Comparison of ENCODE assay signal across 8 cellular contexts in the genomic region with DNA sequence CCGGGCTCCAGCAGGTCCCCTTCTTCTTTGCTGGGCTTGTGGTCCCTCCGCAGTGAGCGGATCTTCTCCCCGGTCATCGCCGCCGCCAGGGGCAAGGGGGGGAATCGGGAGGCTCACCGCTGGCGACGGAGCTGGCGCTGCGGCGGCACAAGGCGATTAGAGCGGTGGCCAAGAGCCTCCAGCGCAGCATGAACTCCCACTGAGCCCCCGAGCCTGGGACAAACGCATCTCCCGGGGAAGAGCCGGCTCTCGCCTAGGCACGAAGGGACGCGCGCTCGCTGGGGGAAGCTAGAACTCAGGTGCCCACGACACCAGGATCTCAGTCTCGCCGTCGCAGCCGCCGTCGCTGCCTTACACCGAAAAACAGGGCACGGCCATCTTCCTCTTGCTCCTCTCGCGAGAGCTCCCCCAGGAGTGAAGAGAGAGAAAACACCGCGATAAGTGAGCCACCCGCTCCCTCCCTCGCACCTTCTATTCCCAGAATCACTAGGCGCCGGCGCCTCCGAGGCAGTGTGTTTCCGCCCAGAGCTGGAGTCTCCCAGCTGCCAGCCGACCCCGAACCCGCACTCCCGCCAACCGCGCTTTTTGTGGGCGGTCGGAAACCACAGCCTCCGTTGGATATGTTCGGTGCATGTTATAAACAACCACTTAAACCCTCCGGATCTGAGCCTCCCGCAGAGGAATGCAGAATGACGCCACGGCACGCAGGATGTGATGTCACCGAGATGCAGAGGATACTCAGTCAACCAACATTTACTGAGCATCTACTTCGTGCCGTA. TPM values are rescaled to one million over a fixed set of nuclear protein-coding genes. Genes with fewer than 3 reads are reported as not detected.
DNase-seq lines count a peak whose midpoint lies in the region; ATAC-seq, FAIRE-seq and TF ChIP-seq lines count a peak whose summit lies in the region.

A gene with protein sequence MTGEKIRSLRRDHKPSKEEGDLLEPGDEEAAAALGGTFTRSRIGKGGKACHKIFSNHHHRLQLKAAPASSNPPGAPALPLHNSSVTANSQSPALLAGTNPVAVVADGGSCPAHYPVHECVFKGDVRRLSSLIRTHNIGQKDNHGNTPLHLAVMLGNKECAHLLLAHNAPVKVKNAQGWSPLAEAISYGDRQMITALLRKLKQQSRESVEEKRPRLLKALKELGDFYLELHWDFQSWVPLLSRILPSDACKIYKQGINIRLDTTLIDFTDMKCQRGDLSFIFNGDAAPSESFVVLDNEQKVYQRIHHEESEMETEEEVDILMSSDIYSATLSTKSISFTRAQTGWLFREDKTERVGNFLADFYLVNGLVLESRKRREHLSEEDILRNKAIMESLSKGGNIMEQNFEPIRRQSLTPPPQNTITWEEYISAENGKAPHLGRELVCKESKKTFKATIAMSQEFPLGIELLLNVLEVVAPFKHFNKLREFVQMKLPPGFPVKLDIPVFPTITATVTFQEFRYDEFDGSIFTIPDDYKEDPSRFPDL (minus strand): TSS at position 391 of the 779 bp plus-strand sequence. CDS start 314 bp downstream, at position 77.

- no peaks in the 10 kb centered on the region for H3K27me3 ChIP-seq in right atrium auricular region
- H3K27me3 ChIP-seq in psoas muscle (ENCODE audit: insufficient read depth in 3 of 3, low read length in 2 of 3) = no peaks in the 10 kb centered on the region

- H3K4me3 ChIP-seq in right atrium auricular region (peak within 1 kb of the TSS; percentile 68 to 82), psoas muscle (peak within 1 kb of the TSS; percentile 78)

- DNase-seq in NCI-H1694 treated with DMSO at 0.1 percent for 48 hours (lab: John Stamatoyannopoulos, UW) = peak; percentile 96
- peak; percentile 75 to 85 (median 82) for DNase-seq in T-helper 17 cell
- peak; percentile 96 for DNase-seq in right atrium auricular region (ENCODE audit: low spot score)
- DNase-seq in psoas muscle = peak; percentile 92 to 95
- DNase-seq in urothelium cell line (ENCODE audit: low spot score) = peak; percentile 94

- no peaks in the 10 kb centered on the region for H3K36me3 Mint-ChIP-seq in T-helper 17 cell (ENCODE audit: low read depth)

- peaks cover 29% of the 10 kb centered on the region for H3K4me1 Mint-ChIP-seq in T-helper 17 cell

- no peaks in the 10 kb centered on the region for H3K27me3 Mint-ChIP-seq in T-helper 17 cell

- peak within 1 kb of the TSS; percentile 92 for H3K27ac Mint-ChIP-seq in T-helper 17 cell

- H3K27ac ChIP-seq in angular gyrus (ENCODE audit: low read depth, low read length) (peak within 1 kb of the TSS; percentile 96), right atrium auricular region (peak within 1 kb of the TSS; percentile 88 to 95), psoas muscle (peak within 1 kb of the TSS; percentile 90)

- peak in 1 of 2 donors; percentile 29 for TF ChIP-seq CTCF in right atrium auricular region (IDR thresholded peaks at IDR 0.05)
- TF ChIP-seq CTCF in psoas muscle (IDR thresholded peaks at IDR 0.05) = no peak

- H3K9me3 ChIP-seq in T-helper 17 cell (ENCODE audit: control insufficient read depth, low read length, poor library complexity, severe bottlenecking) = no peaks in the 10 kb centered on the region
- no peaks in the 10 kb centered on the region for H3K9me3 ChIP-seq in right atrium auricular region
- H3K9me3 ChIP-seq in psoas muscle = no peaks in the 10 kb centered on the region

- peak; percentile 73 for FAIRE-seq in urothelium cell line (lab: Jason Lieb, UNC)

- peak within 1 kb of the TSS; percentile 91 for H3K4me3 Mint-ChIP-seq in T-helper 17 cell

- WGBS in psoas muscle, 3 donors = 0 to 1% (median 1%) methylated on average over 56 to 65 of the region's 65 CpGs

- H3K36me3 ChIP-seq in right atrium auricular region (no peaks in the 10 kb centered on the region), psoas muscle (ENCODE audit: insufficient read depth in 1 of 2, low read depth in 1 of 2) (no peaks in the 10 kb centered on the region)

- peak; percentile 89 for ATAC-seq in HG02885 (IDR thresholded peaks at IDR 0.05; ENCODE audit: poor library complexity, unreplicated experiment)
- ATAC-seq in T-helper 17 cell = peak; percentile 90
- ATAC-seq in psoas muscle = peak; percentile 98

- H3K4me1 ChIP-seq in right atrium auricular region (peaks cover 0 to 50% of the 10 kb centered on the region in 2 donors), psoas muscle (peaks cover 37% of the 10 kb centered on the region)

- TF ChIP-seq POLR2A in GM15510 (IDR thresholded peaks at IDR 0.05; ENCODE audit: borderline replicate concordance, extremely low read depth, insufficient read length) = peak; percentile 92

- intact Hi-C loops in psoas muscle (cut with DNase I) = loop anchor here in 1 of 2 donors (1.0 kb wide), 1 partner anchor 133 kb away; a partner anchor contains a TSS

RNA-seq across cellular contexts. Expression of the gene that starts here (rescaled TPM):
- total RNA-seq in T-helper 17 cell (10 to 100 TPM; 27.2 to 30.6 TPM), right atrium auricular region (10 to 100 TPM in 1 of 2 donors, 1 to 10 TPM in 1; 8.1 to 11.4 TPM), psoas muscle (10 to 100 TPM; 10.5 to 18.1 (median 11.7) TPM)
- polyA plus RNA-seq in psoas muscle = 10 to 100 TPM in 1 of 3 donors, 1 to 10 TPM in 2; 5.9 to 12.6 (median 6.5) TPM

Comparison
In these comparisons a context has a peak if more than half of its experiments do, and no peak if none do; other contexts are left out.
1. Peak in every context shown above with its lines: DNase-seq, ATAC-seq, H3K4me3 ChIP-seq and H3K27ac ChIP-seq.